ENCODE assay signal across 8 cellular contexts in genomic region chr7:94656925-94657731, GRCh38. TPM values are rescaled to one million over a fixed set of nuclear protein-coding genes. Genes with fewer than 3 reads are reported as not detected.
DNase-seq lines count a peak whose midpoint lies in the region; ATAC-seq, FAIRE-seq and TF ChIP-seq lines count a peak whose summit lies in the region.

No MANE protein-coding gene starts in this region.

- intact Hi-C loops in kidney (cut with DNase I), result no loop called here

- H3K9ac ChIP-seq in OCI-LY3 (ENCODE audit: low read length), result peak overlapping the region; percentile 56
- H3K9ac ChIP-seq in kidney (ENCODE audit: low read length in 2 of 2), result peak overlapping the region in 1 of 2 donors; percentile 31

- H3K4me3 ChIP-seq in OCI-LY3 (ENCODE audit: low read length), result peak overlapping the region; percentile 93
- peak overlapping the region; percentile 69 for H3K4me3 ChIP-seq in astrocyte of the spinal cord (ENCODE audit: low read depth, low read length)
- peak overlapping the region; percentile 74 to 89 for H3K4me3 ChIP-seq in kidney (ENCODE audit: low read length in 2 of 2)

- no peak for ATAC-seq in HG03196 (IDR thresholded peaks at IDR 0.05; ENCODE audit: unreplicated experiment)

- TF ChIP-seq CTCF in OCI-LY3 (IDR thresholded peaks at IDR 0.05; ENCODE audit: low read depth, low read length), result no peak
- TF ChIP-seq CTCF in astrocyte of the spinal cord (IDR thresholded peaks at IDR 0.05; ENCODE audit: low read depth, low read length), result no peak
- no peak for TF ChIP-seq CTCF in kidney (IDR thresholded peaks at IDR 0.05; ENCODE audit: borderline replicate concordance, extremely low read depth, insufficient read depth)

- H3K79me2 ChIP-seq in OCI-LY3 (ENCODE audit: low read length), result no peaks in the 10 kb centered on the region; the same call in 1 of the 2 replicates

- no peaks in the 10 kb centered on the region for H3K9me3 ChIP-seq in OCI-LY3 (ENCODE audit: insufficient read depth, low read length)
- no peaks in the 10 kb centered on the region for H3K9me3 ChIP-seq in kidney (ENCODE audit: control insufficient read depth in 1 of 2, low read length in 2 of 2)

- H3K27ac ChIP-seq in OCI-LY3 (ENCODE audit: low read length) (peak overlapping the region; percentile 50), kidney (ENCODE audit: low read depth in 2 of 2, low read length in 2 of 2) (no peak overlapping the region)

- DNase-seq in SIG-M5 treated with dmso at 0.1 percent for 504 hours (lab: John Stamatoyannopoulos, UW; ENCODE audit: unreplicated experiment), result peak; percentile 59
- DNase-seq in SIG-M5 (lab: John Stamatoyannopoulos, UW), result no peak
- peak; percentile 65 for DNase-seq in astrocyte of the spinal cord (ENCODE audit: low read depth, low spot score)
- DNase-seq in kidney, result peak; percentile 48
- peak; percentile 10 for DNase-seq in stimulated activated CD4-positive, alpha-beta T cell treated with anti-CD3 and anti-CD28 coated beads, Interleukin-4, amount 100 ng/mL, for 24 hours
- no peak for DNase-seq in dedifferentiated amniotic fluid mesenchymal stem cell (ENCODE audit: extremely low spot score)

- in situ Hi-C loops in astrocyte of the spinal cord (cut with HindIII; ENCODE audit: low sequenced_read_pairs), result no loop called here

- H3K27me3 ChIP-seq in OCI-LY3 (ENCODE audit: low read depth, low read length), result no peaks in the 10 kb centered on the region

- H3K4me1 ChIP-seq in OCI-LY3 (ENCODE audit: low read length) (peaks cover 14% of the 10 kb centered on the region), kidney (ENCODE audit: control insufficient read depth in 1 of 2, insufficient read depth in 1 of 2, low read depth in 1 of 2, low read length in 2 of 2) (peaks cover 4 to 7% of the 10 kb centered on the region in 2 donors)

- H3K36me3 ChIP-seq in OCI-LY3 (replicated peaks; ENCODE audit: low read depth, low read length), result no peaks in the 10 kb centered on the region
- no peaks in the 10 kb centered on the region for H3K36me3 ChIP-seq in kidney (ENCODE audit: control insufficient read depth in 1 of 2, insufficient read depth in 2 of 2, low read length in 2 of 2)

- peak overlapping the region; percentile 89 for H3K4me2 ChIP-seq in OCI-LY3 (ENCODE audit: low read length)

- H4K20me1 ChIP-seq in OCI-LY3 (ENCODE audit: insufficient read depth, low read length), result no peaks in the 10 kb centered on the region

- peak overlapping the region; percentile 71 for H2AFZ ChIP-seq in OCI-LY3 (ENCODE audit: low read depth, low read length)

- no peak for FAIRE-seq in kidney (lab: Jason Lieb, UNC)

RNA-seq across cellular contexts. Expression of gene SGCE, which starts 1.2 kb away (rescaled TPM):
- total RNA-seq in kidney, result 59.6 TPM
- 56.5 TPM for polyA plus RNA-seq in kidney (ENCODE audit: insufficient read depth, low read depth, low replicate concordance)

Comparison
In these comparisons a context has a peak if more than half of its experiments do, and no peak if none do; other contexts are left out.
1. DNase-seq: peak in SIG-M5 treated with dmso at 0.1 percent for 504 hours (single experiment), astrocyte of the spinal cord (single experiment), kidney (single experiment) and stimulated activated CD4-positive, alpha-beta T cell treated with anti-CD3 and anti-CD28 coated beads, Interleukin-4, amount 100 ng/mL, for 24 hours (single experiment); none in SIG-M5 (single experiment) and dedifferentiated amniotic fluid mesenchymal stem cell (single experiment).
2. Peak in every context shown above with its lines, with median percentiles within 50 percentile points of each other: H3K4me3 ChIP-seq.